32 cellular contexts compared by ENCODE assay signal in the genomic region with DNA sequence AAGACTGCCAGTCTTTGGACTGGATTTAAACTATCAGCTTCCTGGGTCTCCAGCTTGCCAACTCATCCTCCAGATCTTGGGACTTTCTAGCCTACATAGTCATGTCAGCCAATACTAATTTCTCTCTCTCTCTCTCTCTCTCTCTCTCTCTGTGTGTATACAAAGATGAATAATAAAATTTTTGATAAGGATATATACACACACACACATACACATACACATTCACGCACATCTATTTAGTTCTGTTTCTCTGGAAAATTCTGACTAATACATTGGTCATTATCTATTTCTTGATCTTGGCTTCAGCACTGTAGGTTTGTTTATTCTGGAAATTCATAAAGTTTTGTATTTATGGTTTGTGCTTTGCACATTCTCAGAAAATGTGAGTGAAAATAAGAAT.
"Had no signal": no experiment of that assay in that cellular context is flagged by ENCODE, and none has a peak within 500 bp of the region (broad histone marks: within the 10 kb centered on the region; RNA-seq: fewer than 3 reads in every experiment).

No MANE protein-coding gene starts in this region.

- H3K4me2 ChIP-seq: hepatocyte had no signal

- H3K4me1 Mint-ChIP-seq: activated B cell treated with CpG ODN at 0.5 μM for 24 hours; activated T-helper 17 cell treated with anti-CD3 and anti-CD28 coated beads, Interleukin-2, amount 50 U/mL, for 72 hours; brain; central memory CD8-positive, alpha-beta T cell had no signal

- H3K27me3 ChIP-seq: adrenal gland, ascending aorta, dorsolateral prefrontal cortex, esophagus muscularis mucosa, gastroesophageal sphincter, heart right ventricle, hepatocyte had no signal

- H3K4me3 Mint-ChIP-seq: activated B cell treated with CpG ODN at 0.5 μM for 24 hours; activated CD8-positive, alpha-beta T cell treated with anti-CD3 and anti-CD28 coated beads for 36 hours; activated naive CD8-positive, alpha-beta T cell; activated T-cell treated with anti-CD3 and anti-CD28 coated beads, Interleukin-2, amount 50 U/mL, for 4 hours; activated T-helper 17 cell treated with anti-CD3 and anti-CD28 coated beads, Interleukin-2, amount 50 U/mL, for 72 hours; brain; central memory CD8-positive, alpha-beta T cell; dendritic cell treated with granulocyte-macrophage colony-stimulating factor and Interleukin-4, amounts not matched to agents 40 ng/mL and 50 ng/mL, for 4 days; endodermal cell; T-helper 1 cell treated with Interleukin-12 subunit alpha and Interleukin-12 subunit beta and Interleukin-4 antibody, amounts not matched to agents 30 μg/mL and 1 μg/mL, for 36 hours; T-helper 2 cell treated with Interferon-gamma antibody and Interleukin-4, amounts not matched to agents 5 μg/mL and 100 μg/mL, for 36 hours had no signal

- ATAC-seq: activated CD4-positive, CD25-positive, alpha-beta regulatory T cell treated with anti-CD3 and anti-CD28 coated beads, Interleukin-2, amount 50 U/mL, for 24 hours; activated CD8-positive, alpha-beta T cell treated with anti-CD3 and anti-CD28 coated beads for 36 hours; activated T-cell treated with anti-CD3 and anti-CD28 coated beads, Interleukin-2, amount 50 U/mL, for 4 hours; activated T-helper 17 cell treated with anti-CD3 and anti-CD28 coated beads, Interleukin-2, amount 50 U/mL, for 72 hours; gastroesophageal sphincter; heart right ventricle had no signal

- H2AFZ ChIP-seq: hepatocyte had no signal

- H3K27ac Mint-ChIP-seq: activated B cell treated with CpG ODN at 0.5 μM for 24 hours; activated CD8-positive, alpha-beta T cell treated with anti-CD3 and anti-CD28 coated beads for 36 hours; activated naive CD8-positive, alpha-beta T cell; activated T-helper 17 cell treated with anti-CD3 and anti-CD28 coated beads, Interleukin-2, amount 50 U/mL, for 72 hours; brain; dendritic cell treated with granulocyte-macrophage colony-stimulating factor and Interleukin-4, amounts not matched to agents 40 ng/mL and 50 ng/mL, for 4 days; endodermal cell; T-helper 1 cell treated with Interleukin-12 subunit alpha and Interleukin-12 subunit beta and Interleukin-4 antibody, amounts not matched to agents 30 μg/mL and 1 μg/mL, for 36 hours; T-helper 2 cell treated with Interferon-gamma antibody and Interleukin-4, amounts not matched to agents 5 μg/mL and 100 μg/mL, for 36 hours had no signal

- H3K36me3 ChIP-seq: adrenal gland, ascending aorta, esophagus muscularis mucosa, gastroesophageal sphincter, heart right ventricle, WERI-Rb-1 had no signal

- H3K36me3 Mint-ChIP-seq: activated naive CD8-positive, alpha-beta T cell; brain had no signal

- H3K27me3 Mint-ChIP-seq: activated B cell treated with CpG ODN at 0.5 μM for 24 hours; activated CD8-positive, alpha-beta T cell treated with anti-CD3 and anti-CD28 coated beads for 36 hours; activated naive CD8-positive, alpha-beta T cell; activated T-helper 17 cell treated with anti-CD3 and anti-CD28 coated beads, Interleukin-2, amount 50 U/mL, for 72 hours; central memory CD8-positive, alpha-beta T cell; dendritic cell treated with granulocyte-macrophage colony-stimulating factor and Interleukin-4, amounts not matched to agents 40 ng/mL and 50 ng/mL, for 4 days had no signal

- DNase-seq: activated B cell treated with CpG ODN at 0.5 μM for 24 hours; activated CD4-positive, alpha-beta T cell treated with anti-CD3 and anti-CD28 coated beads for 48 hours; activated CD4-positive, alpha-beta T cell treated with anti-CD3 and anti-CD28 coated beads, Interleukin-2, amount 50 U/mL, for 1 hour; activated CD4-positive, alpha-beta T cell treated with anti-CD3 and anti-CD28 coated beads, Interleukin-2, amount 50 U/mL, for 48 hours; activated CD8-positive, alpha-beta memory T cell treated with anti-CD3 and anti-CD28 coated beads for 24 hours; activated CD8-positive, alpha-beta T cell treated with anti-CD3 and anti-CD28 coated beads for 36 hours; activated effector memory CD4-positive, alpha-beta T cell treated with Interleukin-2 at 50 U/mL for 16 hours; activated gamma-delta T cell treated with Interleukin-2 at 50 U/mL for 16 hours; activated naive CD4-positive, alpha-beta T cell treated with anti-CD3 and anti-CD28 coated beads, Interleukin-2, amount 50 U/mL, for 16 hours; activated naive CD4-positive, alpha-beta T cell treated with Interleukin-2 at 50 U/mL for 16 hours; activated T-cell treated with anti-CD3 and anti-CD28 coated beads, Interleukin-2, amount 50 U/mL, for 4 hours; adrenal gland; dorsolateral prefrontal cortex; effector memory CD4-positive, alpha-beta T cell; endodermal cell; foreskin melanocyte; heart right ventricle; T1000; WERI-Rb-1 had no signal

- H3K4me1 ChIP-seq: adrenal gland, ascending aorta, esophagus muscularis mucosa, gastroesophageal sphincter, heart right ventricle had no signal

- H3K4me3 ChIP-seq: adrenal gland, ascending aorta, coronary artery, dorsolateral prefrontal cortex, esophagus muscularis mucosa, gastroesophageal sphincter, heart right ventricle, hepatocyte had no signal

- H3K27ac ChIP-seq: adrenal gland, ascending aorta, coronary artery, dorsolateral prefrontal cortex, esophagus muscularis mucosa, gastroesophageal sphincter, heart right ventricle, hepatocyte, WERI-Rb-1 had no signal

- H3K79me2 ChIP-seq: hepatocyte had no signal

- H3K9me3 ChIP-seq: ascending aorta, esophagus muscularis mucosa, gastroesophageal sphincter had no signal
